9 cellular contexts compared by ENCODE assay signal in genomic region chr1:42913426-42914091, GRCh38. TPM values are rescaled to one million over a fixed set of nuclear protein-coding genes. Genes with fewer than 3 reads are reported as not detected.
A peak's percentile ranks its signal among the peaks of the same experiment; 100 is the strongest.
DNase-seq lines count a peak whose midpoint lies in the region; ATAC-seq, FAIRE-seq and TF ChIP-seq lines count a peak whose summit lies in the region.
"Had no signal": no experiment of that assay in that cellular context is flagged by ENCODE, and none has a peak within 500 bp of the region (broad histone marks: within the 10 kb centered on the region; RNA-seq: fewer than 3 reads in every experiment).

No MANE protein-coding gene starts in this region.

- H3K9me1 ChIP-seq in keratinocyte (ENCODE audit: control insufficient read depth, extremely low read depth, insufficient read depth, low read length): no peaks in the 10 kb centered on the region

- H3K27ac ChIP-seq in SK-N-MC: no peak overlapping the region
- H3K27ac ChIP-seq in keratinocyte (ENCODE audit: control insufficient read depth, insufficient read depth, low read length): no peak overlapping the region

- H3K27me3 ChIP-seq in bronchial epithelial cell (ENCODE audit: control insufficient read depth, insufficient read depth, low read length) (no peaks in the 10 kb centered on the region), keratinocyte (ENCODE audit: control insufficient read depth, extremely low read depth, insufficient read depth, low read length) (no peaks in the 10 kb centered on the region)

- H3K9me3 ChIP-seq in SK-N-MC (ENCODE audit: low read depth, low read length) (no peaks in the 10 kb centered on the region), keratinocyte (ENCODE audit: control insufficient read depth, low read depth, low read length) (no peaks in the 10 kb centered on the region)

- H3K4me1 ChIP-seq in keratinocyte (ENCODE audit: control insufficient read depth, extremely low read depth, insufficient read depth, low read length): peaks cover 3% of the 10 kb centered on the region

- H2AFZ ChIP-seq in keratinocyte (ENCODE audit: control insufficient read depth, low read length): no peak overlapping the region

- H3K79me2 ChIP-seq in keratinocyte (ENCODE audit: control insufficient read depth, insufficient read depth, low read length): no peaks in the 10 kb centered on the region

- H3K4me2 ChIP-seq in keratinocyte (ENCODE audit: control insufficient read depth, extremely low read depth, insufficient read depth, low read depth, low read length): no peak overlapping the region

- TF ChIP-seq CTCF in bronchial epithelial cell (IDR thresholded peaks at IDR 0.05; ENCODE audit: insufficient read depth, low read length, severe bottlenecking) (peak; percentile 74), keratinocyte (optimal IDR thresholded peaks at IDR 0.05 in 1 of 3, IDR thresholded peaks at IDR 0.05 in 1 of 3, conservative IDR thresholded peaks at IDR 0.05 in 1 of 3; ENCODE audit: extremely low read depth in 1 of 3, insufficient read depth in 2 of 3, low read length in 3 of 3) (peak; percentile 56 to 71 (median 68))

- dilution Hi-C loops in keratinocyte (cut with MboI; ENCODE audit: extremely low pct_ligation_motif_present, low sequenced_read_pairs): no loop called here

- DNase-seq in activated CD8-positive, alpha-beta memory T cell treated with anti-CD3 and anti-CD28 coated beads, Interleukin-2, amount 50 U/mL, for 4 hours: peak; percentile 55
- DNase-seq in activated CD8-positive, alpha-beta memory T cell treated with anti-CD3 and anti-CD28 coated beads for 24 hours: no peak
- DNase-seq in NAMALWA (ENCODE audit: low spot score) (peak; percentile 93), SK-N-MC (ENCODE audit: low read depth, low spot score) (peak; percentile 80), bronchial epithelial cell (ENCODE audit: low read depth) (peak; percentile 81), keratinocyte (ENCODE audit: low read depth, low spot score) (no peak)
- peak; percentile 56 for DNase-seq in stimulated activated CD8-positive, alpha-beta memory T cell treated with anti-CD3 and anti-CD28 coated beads, Interleukin-4, amount 100 ng/mL, for 48 hours

- H3K9ac ChIP-seq in SK-N-MC (ENCODE audit: insufficient read length) (no peak overlapping the region), keratinocyte (ENCODE audit: control insufficient read depth, extremely low read depth, insufficient read depth, low read length) (no peak overlapping the region)

- ATAC-seq in HG03097 (IDR thresholded peaks at IDR 0.05; ENCODE audit: low FRiP score, unreplicated experiment): no peak

- no peaks in the 10 kb centered on the region for H3K36me3 ChIP-seq in SK-N-MC (ENCODE audit: insufficient read depth, low read length)
- no peaks in the 10 kb centered on the region for H3K36me3 ChIP-seq in bronchial epithelial cell (ENCODE audit: control insufficient read depth, insufficient read depth, low read length)
- no peaks in the 10 kb centered on the region for H3K36me3 ChIP-seq in keratinocyte (ENCODE audit: control insufficient read depth in 2 of 2, extremely low read depth in 1 of 2, insufficient read depth in 2 of 2, low read length in 2 of 2)

- H3K4me3 ChIP-seq in SK-N-MC: no peak overlapping the region
- no peak overlapping the region for H3K4me3 ChIP-seq in bronchial epithelial cell (ENCODE audit: low read depth, low read length)
- no peak overlapping the region for H3K4me3 ChIP-seq in keratinocyte (ENCODE audit: control insufficient read depth in 2 of 3, extremely low read depth in 1 of 3, insufficient read depth in 2 of 3, low read depth in 1 of 3, low read length in 3 of 3)

- no peak for FAIRE-seq in bronchial epithelial cell (lab: Jason Lieb, UNC)
- peak; percentile 84 for FAIRE-seq in keratinocyte (lab: Jason Lieb, UNC)
- FAIRE-seq: endometrium had no signal

- H4K20me1 ChIP-seq in keratinocyte (ENCODE audit: control insufficient read depth, extremely low read depth, insufficient read depth, low read length): no peaks in the 10 kb centered on the region

RNA-seq across cellular contexts. Expression of gene SLC2A1, which starts 45.1 kb away (rescaled TPM):
- total RNA-seq in bronchial epithelial cell: 1,197 and 1,905 TPM in 2 replicates
- polyA plus RNA-seq in keratinocyte: 580 to 1,115 TPM (median 689 TPM) in 3 replicates
- polyA plus RNA-seq in keratinocyte (2011; ENCODE audit: low read depth): 202 TPM
- 275 and 321 TPM in 2 replicates for polyA plus RNA-seq in keratinocyte (2011; cell fraction: cytosol; rRNA removed)
- polyA plus RNA-seq in keratinocyte (2011; cell fraction: nucleus; rRNA removed): 1,814 and 2,318 TPM in 2 replicates
- polyA plus RNA-seq in keratinocyte (2012; ENCODE audit: low replicate concordance): 844 and 1,046 TPM in 2 replicates
- 817 to 1,377 TPM (median 1,072 TPM) in 3 replicates for polyA minus RNA-seq in keratinocyte
- polyA minus RNA-seq in keratinocyte (2011; cell fraction: cytosol; rRNA and poly(A)+ RNA removed): 724 TPM
- 1,644 and 2,001 TPM in 2 replicates for polyA minus RNA-seq in keratinocyte (2011; cell fraction: nucleus; rRNA and poly(A)+ RNA removed)

Comparison
In these comparisons a context has a peak if more than half of its experiments do, and no peak if none do; other contexts are left out.
1. DNase-seq: peak in activated CD8-positive, alpha-beta memory T cell treated with anti-CD3 and anti-CD28 coated beads, Interleukin-2, amount 50 U/mL, for 4 hours (single experiment), NAMALWA (single experiment), SK-N-MC (single experiment), bronchial epithelial cell (single experiment) and stimulated activated CD8-positive, alpha-beta memory T cell treated with anti-CD3 and anti-CD28 coated beads, Interleukin-4, amount 100 ng/mL, for 48 hours (single experiment); none in activated CD8-positive, alpha-beta memory T cell treated with anti-CD3 and anti-CD28 coated beads for 24 hours (single experiment) and keratinocyte (single experiment).